26 cellular contexts compared by ENCODE assay signal in genomic region chr2:18425186-18425585, GRCh38.
A peak's percentile ranks its signal among the peaks of the same experiment; 100 is the strongest.
DNase-seq lines count a peak whose midpoint lies in the region; TF ChIP-seq lines count a peak whose summit lies in the region.
"Had no signal": no experiment of that assay in that cellular context is flagged by ENCODE, and none has a peak within 500 bp of the region (broad histone marks: within the 10 kb centered on the region; RNA-seq: fewer than 3 reads in every experiment).

No MANE protein-coding gene starts in this region.

- 93 to 100% methylated on average over 3 of the region's 3 CpGs for whole genome bisulfite sequencing in endodermal cell (ENCODE audit: insufficient coverage in 1 of 2, insufficient read length in 1 of 2), 2 experiments
- WGBS in transverse colon (ENCODE audit: low coverage in 1 of 2), 2 donors: 40 to 72% methylated on average over 1 to 3 of the region's 3 CpGs

- in situ Hi-C loops in transverse colon (cut with MboI; ENCODE audit: low pct_ligation_motif_present in 1 of 4, low pct_unique_long_range_greater_than_20kb in 1 of 4, low sequenced_read_pairs in 3 of 4): loop anchor here in 1 of 4 donors (25.0 kb wide), 1 partner anchor 1437 kb away; no protein-coding TSS in a partner anchor

- intact Hi-C loops in transverse colon (cut with DNase I; ENCODE audit: low total_unique reads): no loop called here

- no peaks in the 10 kb centered on the region for H3K9me3 Mint-ChIP-seq in endodermal cell
- H3K9me3 Mint-ChIP-seq in osteocyte (ENCODE audit: unreplicated experiment): no peaks in the 10 kb centered on the region
- H3K9me3 Mint-ChIP-seq: stimulated activated naive CD8-positive, alpha-beta T cell treated with anti-CD3 and anti-CD28 coated beads, Interleukin-15, amount 100 ng/mL, for 72 hours had no signal

- H3K9ac ChIP-seq in endodermal cell (ENCODE audit: extremely low read depth, low read length, poor library complexity, severe bottlenecking): no peak overlapping the region
- H3K9ac ChIP-seq: KMS-11 had no signal

- no peak overlapping the region for H3K4me3 Mint-ChIP-seq in endodermal cell
- no peak overlapping the region for H3K4me3 Mint-ChIP-seq in osteocyte (ENCODE audit: unreplicated experiment)
- H3K4me3 Mint-ChIP-seq: stimulated activated naive CD8-positive, alpha-beta T cell treated with anti-CD3 and anti-CD28 coated beads, Interleukin-15, amount 100 ng/mL, for 72 hours had no signal

- H3K27ac ChIP-seq in endodermal cell (ENCODE audit: low read depth, low read length) (no peak overlapping the region), transverse colon (no peak overlapping the region)
- H3K27ac ChIP-seq: C4-2B, KMS-11, pancreas, right atrium auricular region, spleen, uterus had no signal

- H3K27me3 ChIP-seq in endodermal cell (ENCODE audit: control insufficient read depth, insufficient read depth, low read length, poor library complexity, severe bottlenecking) (no peaks in the 10 kb centered on the region), transverse colon (no peaks in the 10 kb centered on the region)
- H3K27me3 ChIP-seq: pancreas, right atrium auricular region, spleen, uterus had no signal

- H3K9me3 ChIP-seq in endodermal cell (ENCODE audit: control insufficient read depth, low read length): no peaks in the 10 kb centered on the region
- no peaks in the 10 kb centered on the region for H3K9me3 ChIP-seq in transverse colon
- H3K9me3 ChIP-seq: pancreas, right atrium auricular region, spleen, thoracic aorta, uterus had no signal

- peak; percentile 24 for DNase-seq in NCI-H748 (lab: John Stamatoyannopoulos, UW; ENCODE audit: unreplicated experiment)
- DNase-seq in NCI-H748 treated with DMSO at 0.1 percent for 48 hours (lab: John Stamatoyannopoulos, UW): no peak
- peak; percentile 63 for DNase-seq in NCI-H226
- peak; percentile 53 for DNase-seq in endodermal cell
- no peak for DNase-seq in osteocyte (ENCODE audit: extremely low spot score, unreplicated experiment)
- no peak for DNase-seq in DMS79 (lab: John Stamatoyannopoulos, UW)
- no peak for DNase-seq in COLO668 (lab: John Stamatoyannopoulos, UW; ENCODE audit: unreplicated experiment)
- DNase-seq in transverse colon: no peak
- DNase-seq: 8988T; activated CD4-positive, alpha-beta T cell treated with anti-CD3 and anti-CD28 coated beads, Interleukin-2, amount 50 U/mL, for 48 hours; activated CD4-positive, CD25-positive, alpha-beta regulatory T cell; activated T-cell treated with anti-CD3 and anti-CD28 coated beads, Interleukin-2, amount 50 U/mL, for 48 hours; Calu3; DMS79 treated with DMSO at 0.1 percent for 48 hours; GF-D8; mesenchymal stem cell; NCI-H2029 treated with DMSO at 0.1 percent for 48 hours; pancreas; spleen; stimulated activated CD8-positive, alpha-beta memory T cell treated with anti-CD3 and anti-CD28 coated beads, Interleukin-4, amount 100 ng/mL, for 48 hours; stimulated activated naive CD8-positive, alpha-beta T cell treated with anti-CD3 and anti-CD28 coated beads, Interleukin-15, amount 100 ng/mL, for 72 hours; uterus had no signal

- H3K4me1 Mint-ChIP-seq in endodermal cell (no peaks in the 10 kb centered on the region), osteocyte (ENCODE audit: unreplicated experiment) (peaks cover 20% of the 10 kb centered on the region)
- H3K4me1 Mint-ChIP-seq: stimulated activated naive CD8-positive, alpha-beta T cell treated with anti-CD3 and anti-CD28 coated beads, Interleukin-15, amount 100 ng/mL, for 72 hours had no signal

- peak; percentile 53 for TF ChIP-seq CTCF in endodermal cell (conservative IDR thresholded peaks at IDR 0.05)
- peak; percentile 23 for TF ChIP-seq CTCF in osteocyte (IDR thresholded peaks at IDR 0.05)
- TF ChIP-seq CTCF in transverse colon (IDR thresholded peaks at IDR 0.05): no peak

- H3K36me3 Mint-ChIP-seq in endodermal cell (ENCODE audit: low read depth) (no peaks in the 10 kb centered on the region), osteocyte (ENCODE audit: unreplicated experiment) (no peaks in the 10 kb centered on the region)

- H3K4me1 ChIP-seq in endodermal cell (ENCODE audit: control insufficient read depth, insufficient read depth, low read length) (no peaks in the 10 kb centered on the region), transverse colon (no peaks in the 10 kb centered on the region)
- H3K4me1 ChIP-seq: pancreas, right atrium auricular region, spleen, uterus had no signal

- TF ChIP-seq POLR2A in transverse colon (IDR thresholded peaks at IDR 0.05): no peak

- no peaks in the 10 kb centered on the region for H3K36me3 ChIP-seq in endodermal cell (ENCODE audit: control insufficient read depth, insufficient read depth, low read length)
- no peaks in the 10 kb centered on the region for H3K36me3 ChIP-seq in transverse colon
- H3K36me3 ChIP-seq: pancreas, right atrium auricular region, spleen, thoracic aorta, uterus had no signal

- no peak for TF ChIP-seq EP300 in transverse colon (IDR thresholded peaks at IDR 0.05; ENCODE audit: low read depth)

- H3K27me3 Mint-ChIP-seq in endodermal cell (ENCODE audit: insufficient read depth) (no peaks in the 10 kb centered on the region), osteocyte (ENCODE audit: unreplicated experiment) (no peaks in the 10 kb centered on the region)

- H3K4me3 ChIP-seq in endodermal cell (ENCODE audit: low read length): no peak overlapping the region
- no peak overlapping the region for H3K4me3 ChIP-seq in transverse colon
- H3K4me3 ChIP-seq: pancreas, right atrium auricular region, spleen, thoracic aorta, uterus had no signal

- H3K27ac Mint-ChIP-seq in endodermal cell: no peak overlapping the region
- H3K27ac Mint-ChIP-seq in osteocyte (ENCODE audit: unreplicated experiment): no peak overlapping the region
- H3K27ac Mint-ChIP-seq: stimulated activated naive CD8-positive, alpha-beta T cell treated with anti-CD3 and anti-CD28 coated beads, Interleukin-15, amount 100 ng/mL, for 72 hours had no signal

Comparison
In these comparisons a context has a peak if more than half of its experiments do, and no peak if none do; other contexts are left out.
1. DNase-seq: peak in NCI-H748 (single experiment), NCI-H226 (single experiment) and endodermal cell (single experiment); none in NCI-H748 treated with DMSO at 0.1 percent for 48 hours (single experiment), osteocyte (single experiment), DMS79 (single experiment), COLO668 (single experiment) and transverse colon (single experiment).
2. CTCF ChIP-seq: peak in endodermal cell (single experiment) and osteocyte (single experiment); none in transverse colon (0 of 5).